14 cellular contexts compared by ENCODE assay signal in genomic region chr2:86826878-86827277, GRCh38. TPM values are rescaled to one million over a fixed set of nuclear protein-coding genes. Genes with fewer than 3 reads are reported as not detected.
DNase-seq lines count a peak whose midpoint lies in the region; ATAC-seq and TF ChIP-seq lines count a peak whose summit lies in the region.
"Not testable (repeated sequence)": the region's sequence is repeated elsewhere in the genome, so short reads cannot be mapped to it uniquely, and the experiment has no call there.
"Had no signal": no experiment of that assay in that cellular context is flagged by ENCODE, and none has a peak within 500 bp of the region (broad histone marks: within the 10 kb centered on the region; RNA-seq: fewer than 3 reads in every experiment).

No MANE protein-coding gene starts in this region.

- peaks cover 77% of the 10 kb centered on the region for H3K4me1 Mint-ChIP-seq in CD8-positive, alpha-beta T cell (ENCODE audit: low read depth)
- peaks cover 73% of the 10 kb centered on the region for H3K4me1 Mint-ChIP-seq in activated CD8-positive, alpha-beta T cell treated with anti-CD3 and anti-CD28 coated beads for 36 hours (ENCODE audit: low read depth)
- peaks cover 81% of the 10 kb centered on the region for H3K4me1 Mint-ChIP-seq in activated T-cell treated with anti-CD3 and anti-CD28 coated beads, Interleukin-2, amount 50 U/mL, for 24 hours (ENCODE audit: low read depth)
- H3K4me1 Mint-ChIP-seq in activated naive CD8-positive, alpha-beta T cell (ENCODE audit: low read depth) = peaks cover 92% of the 10 kb centered on the region
- peaks cover 77% of the 10 kb centered on the region for H3K4me1 Mint-ChIP-seq in central memory CD8-positive, alpha-beta T cell
- peaks cover 42 to 81% (median 69%) of the 10 kb centered on the region in 4 donors for H3K4me1 Mint-ChIP-seq in naive thymus-derived CD8-positive, alpha-beta T cell
- peaks cover 91% of the 10 kb centered on the region for H3K4me1 Mint-ChIP-seq in stimulated activated naive CD8-positive, alpha-beta T cell treated with anti-CD3 and anti-CD28 coated beads, Interleukin-15, Interleukin-2, amounts not matched to agents 100 ng/mL and 50 ng/mL, for 24 hours (ENCODE audit: low read depth)

- not testable (repeated sequence) for H3K36me3 ChIP-seq in CD8-positive, alpha-beta T cell (ENCODE audit: insufficient read depth, low read length); Karpas-422 (ENCODE audit: insufficient read depth, low read length)

- H3K36me3 Mint-ChIP-seq in CD8-positive, alpha-beta T cell = peaks cover 32% of the 10 kb centered on the region
- peaks cover 36% of the 10 kb centered on the region for H3K36me3 Mint-ChIP-seq in activated CD8-positive, alpha-beta T cell treated with anti-CD3 and anti-CD28 coated beads for 36 hours (ENCODE audit: low read depth)
- not testable (repeated sequence) for H3K36me3 Mint-ChIP-seq in activated T-cell treated with anti-CD3 and anti-CD28 coated beads, Interleukin-2, amount 50 U/mL, for 24 hours (ENCODE audit: low read depth); activated naive CD8-positive, alpha-beta T cell; stimulated activated naive CD8-positive, alpha-beta T cell treated with anti-CD3 and anti-CD28 coated beads, Interleukin-15, Interleukin-2, amounts not matched to agents 100 ng/mL and 50 ng/mL, for 24 hours (ENCODE audit: low read depth)
- H3K36me3 Mint-ChIP-seq in central memory CD8-positive, alpha-beta T cell (ENCODE audit: insufficient read depth) = peaks cover 37% of the 10 kb centered on the region
- peaks cover 2 to 18% (median 16%) of the 10 kb centered on the region in 3 donors for H3K36me3 Mint-ChIP-seq in naive thymus-derived CD8-positive, alpha-beta T cell

- intact Hi-C loops in CD8-positive, alpha-beta T cell (cut with DNase I, micrococcal nuclease) = loop anchor here (1.0 kb wide), 2 partner anchors 19 to 41 kb away; no protein-coding TSS in a partner anchor
- intact Hi-C loops in activated CD8-positive, alpha-beta T cell treated with anti-CD3 and anti-CD28 coated beads for 36 hours (cut with micrococcal nuclease) = not testable (repeated sequence)

- H3K27ac ChIP-seq in CD8-positive, alpha-beta T cell (ENCODE audit: low read depth, low read length) = peak overlapping the region; percentile 81
- not testable (repeated sequence) for H3K27ac ChIP-seq in Karpas-422 (ENCODE audit: low read length)

- H3K4me2 ChIP-seq in Karpas-422 (ENCODE audit: low read depth, low read length, poor library complexity, severe bottlenecking) = not testable (repeated sequence)

- not testable (repeated sequence) for H3K9ac ChIP-seq in Karpas-422 (ENCODE audit: low read length)

- H3K9me3 Mint-ChIP-seq in CD8-positive, alpha-beta T cell; activated CD8-positive, alpha-beta T cell treated with anti-CD3 and anti-CD28 coated beads for 36 hours; activated T-cell treated with anti-CD3 and anti-CD28 coated beads, Interleukin-2, amount 50 U/mL, for 24 hours; activated naive CD8-positive, alpha-beta T cell (ENCODE audit: low read depth); central memory CD8-positive, alpha-beta T cell; naive thymus-derived CD8-positive, alpha-beta T cell; stimulated activated naive CD8-positive, alpha-beta T cell treated with anti-CD3 and anti-CD28 coated beads, Interleukin-15, Interleukin-2, amounts not matched to agents 100 ng/mL and 50 ng/mL, for 24 hours: not testable (repeated sequence)

- H3K79me2 ChIP-seq in Karpas-422 (ENCODE audit: low read length) = not testable (repeated sequence)

- H3K4me3 ChIP-seq in CD8-positive, alpha-beta T cell (ENCODE audit: low read depth, low read length) = peak overlapping the region; percentile 88
- not testable (repeated sequence) for H3K4me3 ChIP-seq in Karpas-422 (ENCODE audit: low read length)

- CTCF ChIA-PET in CD8-positive, alpha-beta T cell (lab: Charles Lee) = interaction anchor here (1.2 to 6.7 kb wide), 5 partner anchors 8 to 62 kb away, joined by 3 to 81 read pairs (median 5); no protein-coding TSS in a partner anchor
- CTCF ChIA-PET in activated CD8-positive, alpha-beta T cell treated with anti-CD3 and anti-CD28 coated beads for 36 hours (lab: Charles Lee) = interaction anchor here (1.3 to 4.2 kb wide), 2 partner anchors 14 to 19 kb away, joined by 7 to 28 read pairs; no protein-coding TSS in a partner anchor

- peak overlapping the region; percentile 99 for H3K27ac Mint-ChIP-seq in CD8-positive, alpha-beta T cell
- H3K27ac Mint-ChIP-seq in activated CD8-positive, alpha-beta T cell treated with anti-CD3 and anti-CD28 coated beads for 36 hours = peak overlapping the region; percentile 93
- H3K27ac Mint-ChIP-seq in activated T-cell treated with anti-CD3 and anti-CD28 coated beads, Interleukin-2, amount 50 U/mL, for 24 hours = peak overlapping the region; percentile 90
- peak overlapping the region; percentile 86 for H3K27ac Mint-ChIP-seq in activated naive CD8-positive, alpha-beta T cell
- peak overlapping the region; percentile 98 for H3K27ac Mint-ChIP-seq in central memory CD8-positive, alpha-beta T cell (ENCODE audit: low read depth)
- H3K27ac Mint-ChIP-seq in naive thymus-derived CD8-positive, alpha-beta T cell = peak overlapping the region; percentile 85 to 99 (median 96)
- peak overlapping the region; percentile 86 for H3K27ac Mint-ChIP-seq in stimulated activated naive CD8-positive, alpha-beta T cell treated with anti-CD3 and anti-CD28 coated beads, Interleukin-15, Interleukin-2, amounts not matched to agents 100 ng/mL and 50 ng/mL, for 24 hours

- peak overlapping the region; percentile 90 for H3K4me3 Mint-ChIP-seq in CD8-positive, alpha-beta T cell
- H3K4me3 Mint-ChIP-seq in activated CD8-positive, alpha-beta T cell treated with anti-CD3 and anti-CD28 coated beads for 36 hours = peak overlapping the region; percentile 91
- H3K4me3 Mint-ChIP-seq in activated T-cell treated with anti-CD3 and anti-CD28 coated beads, Interleukin-2, amount 50 U/mL, for 24 hours = peak overlapping the region; percentile 72
- H3K4me3 Mint-ChIP-seq in activated naive CD8-positive, alpha-beta T cell = peak overlapping the region; percentile 87
- H3K4me3 Mint-ChIP-seq in central memory CD8-positive, alpha-beta T cell = peak overlapping the region; percentile 83
- peak overlapping the region; percentile 86 to 99 (median 95) for H3K4me3 Mint-ChIP-seq in naive thymus-derived CD8-positive, alpha-beta T cell
- peak overlapping the region; percentile 84 for H3K4me3 Mint-ChIP-seq in stimulated activated naive CD8-positive, alpha-beta T cell treated with anti-CD3 and anti-CD28 coated beads, Interleukin-15, Interleukin-2, amounts not matched to agents 100 ng/mL and 50 ng/mL, for 24 hours

- not testable (repeated sequence) for H3K27me3 ChIP-seq in CD8-positive, alpha-beta T cell (ENCODE audit: insufficient read depth, low read length); Karpas-422 (ENCODE audit: low read length)

- TF ChIP-seq CTCF in CD8-positive, alpha-beta T cell (IDR thresholded peaks at IDR 0.05); activated CD8-positive, alpha-beta T cell treated with anti-CD3 and anti-CD28 coated beads for 36 hours (IDR thresholded peaks at IDR 0.05): not testable (repeated sequence)

- not testable (repeated sequence) for ATAC-seq in CD8-positive, alpha-beta T cell; activated CD8-positive, alpha-beta T cell treated with anti-CD3 and anti-CD28 coated beads for 36 hours; central memory CD8-positive, alpha-beta T cell (replicated peaks; ENCODE audit: extremely low read depth, poor library complexity, severe bottlenecking)
- peak in 1 of 2 donors; percentile 10 for ATAC-seq in naive thymus-derived CD8-positive, alpha-beta T cell

- peaks cover 76% of the 10 kb centered on the region for H3K4me1 ChIP-seq in CD8-positive, alpha-beta T cell (ENCODE audit: insufficient read depth, low read length)
- not testable (repeated sequence) for H3K4me1 ChIP-seq in Karpas-422 (ENCODE audit: low read length)

- peak in 2 of 7 experiments; percentile 27 to 67 for DNase-seq in CD8-positive, alpha-beta T cell
- DNase-seq in Karpas-422 = peak; percentile 35
- not testable (repeated sequence) for DNase-seq in activated CD8-positive, alpha-beta T cell treated with anti-CD3 and anti-CD28 coated beads for 36 hours; activated T-cell treated with anti-CD3 and anti-CD28 coated beads, Interleukin-2, amount 50 U/mL, for 24 hours; central memory CD8-positive, alpha-beta T cell (ENCODE audit: low spot score in 2 of 2); naive thymus-derived CD8-positive, alpha-beta T cell

- not testable (repeated sequence) for H2AFZ ChIP-seq in Karpas-422 (ENCODE audit: low read length)

- not testable (repeated sequence) for H3K9me2 ChIP-seq in Karpas-422 (replicated peaks; ENCODE audit: insufficient read depth, low read length)

- POLR2A ChIA-PET in CD8-positive, alpha-beta T cell (lab: Charles Lee) = interaction anchor here (0.7 to 10.2 kb wide), 10 partner anchors 8 to 791 kb away, joined by 3 to 198 read pairs (median 6); partner anchors contain the start of genes CD8A and CD8B
- POLR2A ChIA-PET in activated CD8-positive, alpha-beta T cell treated with anti-CD3 and anti-CD28 coated beads for 36 hours (lab: Charles Lee) = interaction anchor here (0.9 to 12.6 kb wide), 5 partner anchors 10 to 40 kb away, joined by 3 to 129 read pairs (median 42); partner anchors contain the start of gene CD8A
- POLR2A ChIA-PET in naive thymus-derived CD8-positive, alpha-beta T cell (lab: Charles Lee) = interaction anchor here (0.7 to 10.7 kb wide), 17 partner anchors 8 to 55 kb away, joined by 3 to 362 read pairs (median 8); partner anchors contain the start of genes CD8A and CD8B

- H4K20me1 ChIP-seq in Karpas-422 (ENCODE audit: insufficient read depth, low read depth, low read length) = not testable (repeated sequence)

- not testable (repeated sequence) for H3K9me3 ChIP-seq in CD8-positive, alpha-beta T cell (ENCODE audit: low read length); Karpas-422 (ENCODE audit: low read length)

- not testable (repeated sequence) for H3K27me3 Mint-ChIP-seq in CD8-positive, alpha-beta T cell (ENCODE audit: low read depth); activated CD8-positive, alpha-beta T cell treated with anti-CD3 and anti-CD28 coated beads for 36 hours; activated naive CD8-positive, alpha-beta T cell; central memory CD8-positive, alpha-beta T cell; naive thymus-derived CD8-positive, alpha-beta T cell; stimulated activated naive CD8-positive, alpha-beta T cell treated with anti-CD3 and anti-CD28 coated beads, Interleukin-15, Interleukin-2, amounts not matched to agents 100 ng/mL and 50 ng/mL, for 24 hours
- peaks cover 14% of the 10 kb centered on the region for H3K27me3 Mint-ChIP-seq in activated T-cell treated with anti-CD3 and anti-CD28 coated beads, Interleukin-2, amount 50 U/mL, for 24 hours

RNA-seq across cellular contexts. Expression of gene CD8B, which starts 34.8 kb away (rescaled TPM):
- total RNA-seq in CD8-positive, alpha-beta T cell = 100 to 1,000 TPM; 281 to 283 TPM
- not detected in 2 replicates for total RNA-seq in Karpas-422 (2014; rRNA removed; shearing (Covaris generic); ENCODE audit: low replicate concordance)
- total RNA-seq in activated CD8-positive, alpha-beta T cell treated with anti-CD3 and anti-CD28 coated beads for 36 hours = 100 to 1,000 TPM; 319 to 321 TPM
- 100 to 1,000 TPM; 456 TPM for total RNA-seq in naive thymus-derived CD8-positive, alpha-beta T cell
- polyA plus RNA-seq in naive thymus-derived CD8-positive, alpha-beta T cell = 1,000 to 10,000 TPM; 2,040 to 2,487 (median 2,320) TPM
- total RNA-seq: A673, Daoy, GM23248, H4, HepG2 had no signal
- polyA plus RNA-seq: AG04450, GM23248 had no signal

RNA-seq across cellular contexts. Expression of gene CD8A, which starts 36.2 kb away (rescaled TPM):
- total RNA-seq in CD8-positive, alpha-beta T cell = 100 to 1,000 TPM; 502 to 503 TPM
- total RNA-seq in Karpas-422 (2014; rRNA removed; shearing (Covaris generic); ENCODE audit: low replicate concordance) = not detected in 2 replicates
- 100 to 1,000 TPM; 419 to 432 TPM for total RNA-seq in activated CD8-positive, alpha-beta T cell treated with anti-CD3 and anti-CD28 coated beads for 36 hours
- 100 to 1,000 TPM; 272 to 273 TPM for total RNA-seq in naive thymus-derived CD8-positive, alpha-beta T cell
- 1,000 to 10,000 TPM in 1 of 3 donors, 100 to 1,000 TPM in 2; 885 to 1,018 (median 934) TPM for polyA plus RNA-seq in naive thymus-derived CD8-positive, alpha-beta T cell
- total RNA-seq: A673, Daoy, H4, HepG2 had no signal
- polyA plus RNA-seq: AG04450, GM23248 had no signal

Comparison
In these comparisons a context has a peak if more than half of its experiments do, and no peak if none do; other contexts are left out.
1. RNA of gene CD8B, which starts 34.8 kb away (total RNA-seq): 456 TPM in naive thymus-derived CD8-positive, alpha-beta T cell, 319 to 321 TPM in activated CD8-positive, alpha-beta T cell treated with anti-CD3 and anti-CD28 coated beads for 36 hours and 281 to 283 TPM in CD8-positive, alpha-beta T cell; not detected in Karpas-422; every median in the first group is over 100 times any median in the second.
2. RNA of gene CD8A, which starts 36.2 kb away (total RNA-seq): 502 to 503 TPM in CD8-positive, alpha-beta T cell, 419 to 432 TPM in activated CD8-positive, alpha-beta T cell treated with anti-CD3 and anti-CD28 coated beads for 36 hours and 272 to 273 TPM in naive thymus-derived CD8-positive, alpha-beta T cell; not detected in Karpas-422; every median in the first group is over 100 times any median in the second.
3. Peak in every context shown above with its lines, with median percentiles within 50 percentile points of each other: H3K27ac Mint-ChIP-seq and H3K4me3 Mint-ChIP-seq.